Comparison of ENCODE assay signal across 20 cellular contexts in genomic region chr5:59532979-59533729, GRCh38.
"Had no signal": no experiment of that assay in that cellular context is flagged by ENCODE, and none has a peak within 500 bp of the region (broad histone marks: within the 10 kb centered on the region; RNA-seq: fewer than 3 reads in every experiment).

No MANE protein-coding gene starts in this region.

- FAIRE-seq: frontal cortex had no signal

- DNase-seq: effector CD4-positive, alpha-beta T cell; endodermal cell; heart right ventricle; hypothalamus; islet precursor cell; naive B cell; occipital lobe; posterior cingulate gyrus; stimulated activated CD4-positive, alpha-beta T cell treated with anti-CD3 and anti-CD28 coated beads, Interleukin-4, amount 100 ng/mL, for 1 hour; stimulated activated CD8-positive, alpha-beta memory T cell treated with anti-CD3 and anti-CD28 coated beads, Interleukin-4, amount 100 ng/mL, for 48 hours; stimulated activated naive CD8-positive, alpha-beta T cell treated with anti-CD3 and anti-CD28 coated beads, Interleukin-15, Interleukin-2, amounts not matched to agents 100 U/mL and 50 U/mL, for 24 hours; tibial artery; upper lobe of left lung; uterus had no signal

- ATAC-seq: heart right ventricle; left lobe of liver; stimulated activated effector memory CD8-positive, alpha-beta T cell treated with anti-CD3 and anti-CD28 coated beads, Interleukin-12 subunit alpha, Interleukin-12 subunit beta, amount 100 ng/mL, for 72 hours; stimulated activated naive CD8-positive, alpha-beta T cell treated with anti-CD3 and anti-CD28 coated beads, Interleukin-15, Interleukin-2, amounts not matched to agents 100 U/mL and 50 U/mL, for 24 hours had no signal

- H3K9me3 ChIP-seq: heart right ventricle, right atrium auricular region, tibial artery, upper lobe of left lung, uterus had no signal

- H3K4me1 Mint-ChIP-seq: stimulated activated effector memory CD8-positive, alpha-beta T cell treated with anti-CD3 and anti-CD28 coated beads, Interleukin-12 subunit alpha, Interleukin-12 subunit beta, amount 100 ng/mL, for 72 hours had no signal

- H3K27me3 ChIP-seq: heart right ventricle, right atrium auricular region, tibial artery, upper lobe of left lung, uterus had no signal

- H3K9me3 Mint-ChIP-seq: endodermal cell, naive B cell, nephron had no signal

- H3K36me3 ChIP-seq: heart right ventricle, right atrium auricular region, tibial artery, upper lobe of left lung, uterus had no signal

- H3K27ac Mint-ChIP-seq: endodermal cell; stimulated activated effector memory CD8-positive, alpha-beta T cell treated with anti-CD3 and anti-CD28 coated beads, Interleukin-12 subunit alpha, Interleukin-12 subunit beta, amount 100 ng/mL, for 72 hours had no signal

- H3K4me1 ChIP-seq: heart right ventricle, right atrium auricular region, tibial artery, upper lobe of left lung, uterus had no signal

- H3K27ac ChIP-seq: coronary artery, heart right ventricle, right atrium auricular region, tibial artery, upper lobe of left lung, uterus had no signal

- H3K4me3 Mint-ChIP-seq: endodermal cell; naive B cell; nephron; stimulated activated effector memory CD8-positive, alpha-beta T cell treated with anti-CD3 and anti-CD28 coated beads, Interleukin-12 subunit alpha, Interleukin-12 subunit beta, amount 100 ng/mL, for 72 hours had no signal

- H3K36me3 Mint-ChIP-seq: stimulated activated effector memory CD8-positive, alpha-beta T cell treated with anti-CD3 and anti-CD28 coated beads, Interleukin-12 subunit alpha, Interleukin-12 subunit beta, amount 100 ng/mL, for 72 hours had no signal

- H3K4me3 ChIP-seq: coronary artery, heart right ventricle, right atrium auricular region, tibial artery, upper lobe of left lung, uterus had no signal

- H3K27me3 Mint-ChIP-seq: naive B cell had no signal
